In the genomic region with DNA sequence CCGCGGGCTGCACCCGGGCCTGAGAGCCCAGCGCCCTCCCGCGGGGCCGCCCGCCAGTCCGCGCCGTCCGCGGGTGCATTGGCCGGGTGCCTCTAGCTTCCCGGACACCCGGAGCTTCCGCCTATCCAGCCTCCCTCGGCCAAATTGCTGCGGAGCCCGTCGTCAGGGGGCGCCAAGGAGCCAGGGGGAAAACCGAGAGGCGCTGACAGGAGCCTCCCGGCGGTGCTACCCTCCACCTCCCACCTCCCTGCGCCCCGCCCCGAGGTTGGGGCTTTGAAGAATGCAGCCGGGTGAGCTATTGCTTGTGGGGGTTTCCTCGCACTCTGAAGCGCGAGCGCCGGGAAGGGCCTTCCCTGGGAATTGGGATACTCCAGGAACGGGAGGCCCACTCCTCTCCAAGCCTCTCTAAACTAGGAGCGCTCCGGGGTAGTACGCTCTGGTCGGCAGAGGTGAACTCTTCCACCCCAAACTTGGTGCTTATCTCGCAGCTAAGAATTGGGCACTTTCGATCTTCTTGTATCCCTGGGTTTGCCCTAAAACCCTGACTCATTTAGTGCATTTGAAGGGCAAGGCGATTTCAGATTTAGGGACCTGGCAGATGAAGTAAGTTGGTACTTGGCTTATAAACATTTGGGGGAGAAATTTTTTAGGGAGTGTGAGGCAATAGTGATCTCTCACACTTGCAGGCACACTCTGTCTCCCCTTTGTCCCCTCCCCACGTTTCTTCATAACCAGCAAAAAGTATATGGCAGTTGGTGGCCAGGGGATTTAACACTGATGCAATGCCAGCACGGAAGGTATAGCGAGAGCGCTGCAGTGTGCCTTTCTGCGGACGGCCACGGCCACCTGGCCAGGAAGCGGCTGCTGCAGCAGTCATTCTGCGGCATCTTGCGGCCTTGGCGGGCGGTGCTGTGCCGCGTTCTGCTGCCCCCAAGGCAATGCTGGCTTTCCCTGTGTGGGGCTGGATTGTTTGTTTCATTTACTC, we compare ENCODE assay signal across 8 cellular contexts. TPM values are rescaled to one million over a fixed set of nuclear protein-coding genes. Genes with fewer than 3 reads are reported as not detected.
DNase-seq lines count a peak whose midpoint lies in the region; ATAC-seq and TF ChIP-seq lines count a peak whose summit lies in the region.

No MANE protein-coding gene starts in this region.

- peaks cover 26% of the 10 kb centered on the region for H3K4me1 Mint-ChIP-seq in activated CD8-positive, alpha-beta memory T cell treated with anti-CD3 and anti-CD28 coated beads, Interleukin-2, amount 10 ng/mL, durations not matched to agents 7 days and 5 days
- H3K4me1 Mint-ChIP-seq in stimulated activated memory B cell treated with anti-CD40 and anti-IgM and Interleukin-4, amounts not matched to agents 10 μg/mL and 1 μg/mL and 100 μg/mL, for 72 hours = peaks cover 20% of the 10 kb centered on the region

- CTCF ChIA-PET in activated CD8-positive, alpha-beta memory T cell treated with anti-CD3 and anti-CD28 coated beads, Interleukin-2, amount 10 ng/mL, durations not matched to agents 7 days and 5 days (lab: Charles Lee) = interaction anchor here (0.7 to 1.5 kb wide), 6 partner anchors 9 to 366 kb away, joined by 3 to 9 read pairs (median 6); partner anchors contain the start of genes KIAA1586 and PRIM2

- peak overlapping the region; percentile 65 for H3K4me3 Mint-ChIP-seq in activated CD8-positive, alpha-beta memory T cell treated with anti-CD3 and anti-CD28 coated beads, Interleukin-2, amount 10 ng/mL, durations not matched to agents 7 days and 5 days
- peak overlapping the region; percentile 70 for H3K4me3 Mint-ChIP-seq in stimulated activated memory B cell treated with anti-CD40 and anti-IgM and Interleukin-4, amounts not matched to agents 10 μg/mL and 1 μg/mL and 100 μg/mL, for 72 hours

- H3K27me3 Mint-ChIP-seq in activated CD8-positive, alpha-beta memory T cell treated with anti-CD3 and anti-CD28 coated beads, Interleukin-2, amount 10 ng/mL, durations not matched to agents 7 days and 5 days = peaks cover 76% of the 10 kb centered on the region
- H3K27me3 Mint-ChIP-seq in stimulated activated memory B cell treated with anti-CD40 and anti-IgM and Interleukin-4, amounts not matched to agents 10 μg/mL and 1 μg/mL and 100 μg/mL, for 72 hours = peaks cover 40% of the 10 kb centered on the region

- peak; percentile 84 for TF ChIP-seq CTCF in epithelial cell of proximal tubule (conservative IDR thresholded peaks at IDR 0.05; ENCODE audit: low read depth, low read length)

- peak overlapping the region; percentile 42 for H3K27ac Mint-ChIP-seq in activated CD8-positive, alpha-beta memory T cell treated with anti-CD3 and anti-CD28 coated beads, Interleukin-2, amount 10 ng/mL, durations not matched to agents 7 days and 5 days
- no peak overlapping the region for H3K27ac Mint-ChIP-seq in stimulated activated memory B cell treated with anti-CD40 and anti-IgM and Interleukin-4, amounts not matched to agents 10 μg/mL and 1 μg/mL and 100 μg/mL, for 72 hours

- peak; percentile 77 for DNase-seq in COLO829 (ENCODE audit: low spot score)
- peak; percentile 54 for DNase-seq in NCI-H748 treated with DMSO at 0.1 percent for 48 hours (lab: John Stamatoyannopoulos, UW)
- peak; percentile 79 for DNase-seq in activated CD8-positive, alpha-beta memory T cell treated with anti-CD3 and anti-CD28 coated beads, Interleukin-2, amount 10 ng/mL, durations not matched to agents 7 days and 5 days
- peak; percentile 42 for DNase-seq in epithelial cell of proximal tubule (ENCODE audit: low read depth)
- DNase-seq in mucosa of gallbladder (ENCODE audit: low spot score) = peak; percentile 67

- ATAC-seq in GM19372 (IDR thresholded peaks at IDR 0.05; ENCODE audit: low read depth, unreplicated experiment) = peak; percentile 56
- peak; percentile 45 for ATAC-seq in HG03469 (IDR thresholded peaks at IDR 0.05; ENCODE audit: unreplicated experiment)
- ATAC-seq in activated CD8-positive, alpha-beta memory T cell treated with anti-CD3 and anti-CD28 coated beads, Interleukin-2, amount 10 ng/mL, durations not matched to agents 7 days and 5 days = peak; percentile 73
- peak; percentile 56 for ATAC-seq in stimulated activated memory B cell treated with anti-CD40 and anti-IgM and Interleukin-4, amounts not matched to agents 10 μg/mL and 1 μg/mL and 100 μg/mL, for 72 hours

- peaks cover 2% of the 10 kb centered on the region for H3K36me3 Mint-ChIP-seq in activated CD8-positive, alpha-beta memory T cell treated with anti-CD3 and anti-CD28 coated beads, Interleukin-2, amount 10 ng/mL, durations not matched to agents 7 days and 5 days
- H3K36me3 Mint-ChIP-seq in stimulated activated memory B cell treated with anti-CD40 and anti-IgM and Interleukin-4, amounts not matched to agents 10 μg/mL and 1 μg/mL and 100 μg/mL, for 72 hours = no peaks in the 10 kb centered on the region

- H3K9me3 Mint-ChIP-seq in activated CD8-positive, alpha-beta memory T cell treated with anti-CD3 and anti-CD28 coated beads, Interleukin-2, amount 10 ng/mL, durations not matched to agents 7 days and 5 days (ENCODE audit: low read depth) = no peaks in the 10 kb centered on the region
- no peaks in the 10 kb centered on the region for H3K9me3 Mint-ChIP-seq in stimulated activated memory B cell treated with anti-CD40 and anti-IgM and Interleukin-4, amounts not matched to agents 10 μg/mL and 1 μg/mL and 100 μg/mL, for 72 hours

- peak overlapping the region; percentile 74 for H3K4me3 ChIP-seq in epithelial cell of proximal tubule (ENCODE audit: low read depth, low read length)

RNA-seq across cellular contexts. Expression of gene BEND6, which starts 0.6 kb away (rescaled TPM):
- total RNA-seq in activated CD8-positive, alpha-beta memory T cell treated with anti-CD3 and anti-CD28 coated beads, Interleukin-2, amount 10 ng/mL, durations not matched to agents 7 days and 5 days = not detected
- 2.6 and 6.1 TPM in 2 replicates for total RNA-seq in epithelial cell of proximal tubule
- 0.95 TPM for total RNA-seq in mucosa of gallbladder

Comparison
In these comparisons a context has a peak if more than half of its experiments do, and no peak if none do; other contexts are left out.
1. Peak in every context shown above with its lines: DNase-seq, ATAC-seq and H3K4me3 ChIP-seq.